In the genomic region with DNA sequence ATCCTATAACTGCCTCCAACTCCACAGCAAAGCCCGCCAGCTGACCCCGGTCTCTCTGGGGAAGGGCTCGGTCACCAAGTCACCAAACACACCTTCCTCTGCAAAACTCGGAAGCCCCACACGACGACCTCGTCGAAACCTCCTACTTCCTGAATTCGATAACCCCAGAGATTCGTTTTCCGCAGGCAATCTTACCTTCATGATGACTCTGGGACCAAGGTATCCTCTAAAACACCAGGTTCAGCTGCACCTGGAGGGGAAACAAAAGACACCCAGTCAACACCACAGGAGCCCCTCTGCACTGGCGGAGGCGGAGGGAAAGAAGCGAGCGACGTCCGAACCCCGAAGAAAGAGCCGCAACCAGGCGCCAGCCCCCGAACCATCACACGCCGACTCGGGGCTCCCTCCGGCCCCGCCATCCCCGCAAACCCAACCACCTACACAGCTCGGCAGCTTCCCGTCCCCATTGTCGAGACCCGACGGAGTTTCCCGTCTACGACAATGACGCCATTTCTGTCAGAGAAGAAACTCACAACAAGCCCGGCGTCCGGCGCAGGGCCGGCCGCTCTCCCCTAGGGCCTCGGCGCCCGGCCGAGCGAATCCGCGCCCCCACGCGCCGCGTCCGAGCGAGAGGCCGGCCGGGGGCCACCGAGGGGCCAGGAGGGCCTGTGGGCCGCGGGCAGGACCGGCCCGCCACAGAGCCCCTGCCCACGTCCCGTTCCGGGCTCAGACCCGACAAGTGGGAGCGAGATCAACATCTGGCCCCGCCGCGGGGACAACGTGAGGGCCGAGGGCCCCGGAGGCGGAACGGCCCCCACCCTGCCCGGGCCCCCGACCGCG, we compare ENCODE assay signal across 8 cellular contexts. TPM values are rescaled to one million over a fixed set of nuclear protein-coding genes. Genes with fewer than 3 reads are reported as not detected.
A peak's percentile ranks its signal among the peaks of the same experiment; 100 is the strongest.
DNase-seq lines count a peak whose midpoint lies in the region; ATAC-seq and TF ChIP-seq lines count a peak whose summit lies in the region.

No MANE protein-coding gene starts in this region.

- peaks cover 27% of the 10 kb centered on the region for H3K4me1 ChIP-seq in endocrine pancreas (ENCODE audit: control insufficient read depth, insufficient read depth, low read length)

- TF ChIP-seq CTCF in BJ (IDR thresholded peaks at IDR 0.05; ENCODE audit: insufficient read depth, low read depth, low read length) = no peak

- H3K9ac ChIP-seq in endocrine pancreas (ENCODE audit: control insufficient read depth, insufficient read depth, low read length) = peak overlapping the region; percentile 96

- ATAC-seq in GM21723 (IDR thresholded peaks at IDR 0.05; ENCODE audit: unreplicated experiment) = peak; percentile 20
- peak; percentile 3 for ATAC-seq in activated CD8-positive, alpha-beta memory T cell treated with anti-CD3 and anti-CD28 coated beads, Interleukin-2, amount 10 ng/mL, durations not matched to agents 7 days and 5 days
- ATAC-seq in HG02798 (IDR thresholded peaks at IDR 0.05; ENCODE audit: poor library complexity, unreplicated experiment) = no peak

- peak overlapping the region; percentile 99 for H3K4me3 Mint-ChIP-seq in activated CD8-positive, alpha-beta memory T cell treated with anti-CD3 and anti-CD28 coated beads, Interleukin-2, amount 10 ng/mL, durations not matched to agents 7 days and 5 days

- no peaks in the 10 kb centered on the region for H3K9me3 Mint-ChIP-seq in activated CD8-positive, alpha-beta memory T cell treated with anti-CD3 and anti-CD28 coated beads, Interleukin-2, amount 10 ng/mL, durations not matched to agents 7 days and 5 days (ENCODE audit: low read depth)

- H3K4me3 ChIP-seq in BJ (ENCODE audit: low read depth, low read length) (peak overlapping the region; percentile 94), endocrine pancreas (ENCODE audit: control insufficient read depth, insufficient read depth, low read length) (peak overlapping the region; percentile 97)

- H3K4me1 Mint-ChIP-seq in activated CD8-positive, alpha-beta memory T cell treated with anti-CD3 and anti-CD28 coated beads, Interleukin-2, amount 10 ng/mL, durations not matched to agents 7 days and 5 days = peaks cover 49% of the 10 kb centered on the region

- H3K27me3 ChIP-seq in BJ (ENCODE audit: control insufficient read depth, insufficient read depth, low read length) = no peaks in the 10 kb centered on the region
- H3K27me3 ChIP-seq in endocrine pancreas (ENCODE audit: control insufficient read depth, insufficient read depth, low read length) = no peaks in the 10 kb centered on the region

- POLR2A ChIA-PET in BJ (lab: Charles Lee) = no interaction called here

- CTCF ChIA-PET in BJ (lab: Yijun Ruan, JAX) = interaction anchor here (1.0 to 1.2 kb wide), 2 partner anchors 12 to 89 kb away, joined by 3 to 6 read pairs; no protein-coding TSS in a partner anchor
- CTCF ChIA-PET in activated CD8-positive, alpha-beta memory T cell treated with anti-CD3 and anti-CD28 coated beads, Interleukin-2, amount 10 ng/mL, durations not matched to agents 7 days and 5 days (lab: Charles Lee) = interaction anchor here (0.8 to 3.5 kb wide), 4 partner anchors 9 to 89 kb away, joined by 3 to 14 read pairs (median 6); no protein-coding TSS in a partner anchor

- peak overlapping the region; percentile 98 for H3K27ac Mint-ChIP-seq in activated CD8-positive, alpha-beta memory T cell treated with anti-CD3 and anti-CD28 coated beads, Interleukin-2, amount 10 ng/mL, durations not matched to agents 7 days and 5 days

- DNase-seq in BJ (ENCODE audit: low read depth) (no peak), NCI-H446 treated with DMSO at 0.1 percent for 48 hours (lab: John Stamatoyannopoulos, UW) (peak; percentile 46), mucosa of gallbladder (ENCODE audit: low spot score) (peak; percentile 16)
- peak; percentile 79 for DNase-seq in activated CD8-positive, alpha-beta memory T cell treated with anti-CD3 and anti-CD28 coated beads, Interleukin-2, amount 10 ng/mL, durations not matched to agents 7 days and 5 days
- DNase-seq in stimulated activated CD8-positive, alpha-beta memory T cell treated with anti-CD3 and anti-CD28 coated beads, Interleukin-2, amount 100 ng/mL, for 48 hours (ENCODE audit: low read depth in 2 of 2) = peak; percentile 43 to 47

- no peaks in the 10 kb centered on the region for H3K27me3 Mint-ChIP-seq in activated CD8-positive, alpha-beta memory T cell treated with anti-CD3 and anti-CD28 coated beads, Interleukin-2, amount 10 ng/mL, durations not matched to agents 7 days and 5 days

- H3K36me3 Mint-ChIP-seq in activated CD8-positive, alpha-beta memory T cell treated with anti-CD3 and anti-CD28 coated beads, Interleukin-2, amount 10 ng/mL, durations not matched to agents 7 days and 5 days = peaks cover 33% of the 10 kb centered on the region

- no peaks in the 10 kb centered on the region for H3K9me3 ChIP-seq in endocrine pancreas (ENCODE audit: control insufficient read depth, low read length)

- H3K36me3 ChIP-seq in BJ (ENCODE audit: control insufficient read depth, insufficient read depth, low read length) = peaks cover 1% of the 10 kb centered on the region
- H3K36me3 ChIP-seq in endocrine pancreas (ENCODE audit: control insufficient read depth, insufficient read depth, low read length) = no peaks in the 10 kb centered on the region

RNA-seq across cellular contexts. Expression of gene ARID4B, which starts 1.0 kb away (rescaled TPM):
- polyA plus RNA-seq in BJ (2011; rRNA removed) = 3.1 and 8.0 TPM in 2 replicates
- polyA minus RNA-seq in BJ (2011; rRNA and poly(A)+ RNA removed) = 14.0 and 21.7 TPM in 2 replicates
- 10 to 100 TPM; 43.3 to 61.0 TPM for total RNA-seq in activated CD8-positive, alpha-beta memory T cell treated with anti-CD3 and anti-CD28 coated beads, Interleukin-2, amount 10 ng/mL, durations not matched to agents 7 days and 5 days
- total RNA-seq in mucosa of gallbladder = 39.9 TPM

RNA-seq across cellular contexts. Expression of gene GGPS1, which starts 1.4 kb away (rescaled TPM):
- 18.8 and 37.3 TPM in 2 replicates for polyA plus RNA-seq in BJ (2011; rRNA removed)
- polyA minus RNA-seq in BJ (2011; rRNA and poly(A)+ RNA removed) = 11.0 and 14.3 TPM in 2 replicates
- 10 to 100 TPM; 22.7 to 23.9 TPM for total RNA-seq in activated CD8-positive, alpha-beta memory T cell treated with anti-CD3 and anti-CD28 coated beads, Interleukin-2, amount 10 ng/mL, durations not matched to agents 7 days and 5 days
- 34.5 TPM for total RNA-seq in mucosa of gallbladder

RNA-seq across cellular contexts. Expression of gene TBCE, which starts 40.3 kb away (rescaled TPM):
- 16.0 and 28.6 TPM in 2 replicates for polyA plus RNA-seq in BJ (2011; rRNA removed)
- 5.9 and 9.3 TPM in 2 replicates for polyA minus RNA-seq in BJ (2011; rRNA and poly(A)+ RNA removed)
- total RNA-seq in activated CD8-positive, alpha-beta memory T cell treated with anti-CD3 and anti-CD28 coated beads, Interleukin-2, amount 10 ng/mL, durations not matched to agents 7 days and 5 days = 10 to 100 TPM; 27.4 to 30.2 TPM
- 21.4 TPM for total RNA-seq in mucosa of gallbladder
